In the genomic region with DNA sequence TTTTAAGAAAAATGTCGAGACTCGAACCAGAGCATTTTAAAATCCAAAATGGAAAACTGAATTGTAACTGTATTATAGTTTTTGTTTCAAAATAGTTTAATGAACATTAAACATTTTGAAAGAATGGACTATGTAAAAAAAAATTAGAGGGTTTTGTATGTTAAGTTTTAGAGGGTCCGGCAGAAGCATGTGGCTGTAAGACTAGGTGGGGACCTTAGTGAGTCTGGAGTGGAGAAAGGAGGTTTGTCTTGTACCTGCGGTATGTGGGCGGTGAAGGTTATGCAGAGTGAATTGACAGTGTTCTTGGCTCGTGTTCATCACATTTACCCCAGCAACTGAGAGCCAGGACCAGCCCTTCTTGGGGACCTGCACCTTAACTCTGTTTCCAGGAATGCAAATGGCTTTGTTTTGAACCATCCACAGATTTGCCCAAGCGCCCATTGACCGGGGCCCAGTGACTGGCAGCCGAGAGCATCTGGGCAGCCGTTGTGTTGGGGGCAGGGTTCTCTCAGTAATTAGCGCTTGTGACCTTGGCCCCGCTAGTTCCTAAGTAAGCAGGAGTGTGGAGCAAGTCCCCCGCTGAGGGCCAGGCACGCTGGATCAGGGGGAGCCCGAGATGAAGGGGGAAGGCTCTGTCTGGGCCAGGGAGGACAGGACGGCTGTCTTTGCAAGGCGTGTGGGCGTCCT, we compare ENCODE assay signal across 2 cellular contexts.
TF ChIP-seq lines count a peak whose summit lies in the region.

No MANE protein-coding gene starts in this region.

TF ChIP-seq in SK-N-SH, 30 proteins besides CTCF, POLR2A, EP300 and RAD21:
- TF ChIP-seq TCF12 (IDR thresholded peaks at IDR 0.05) (no peak), YY1 (IDR thresholded peaks at IDR 0.05; ENCODE audit: low read depth) (no peak), GATA2 (CRISPR knock-in tag; IDR thresholded peaks at IDR 0.05) (no peak)

TF ChIP-seq in H1, 55 proteins besides CTCF, POLR2A, EP300 and RAD21:
- TF ChIP-seq MAX (IDR thresholded peaks at IDR 0.05) (peak; percentile 44; the same call in 1 of the 2 replicates), SP2 (IDR thresholded peaks at IDR 0.05; ENCODE audit: low read length) (no peak), CHD2 (IDR thresholded peaks at IDR 0.05; ENCODE audit: low read length) (0 out of 2 replicates have a peak, but pooled peaks have one; percentile 12), YY1 (IDR thresholded peaks at IDR 0.05; ENCODE audit: low read depth, low read length) (peak; percentile 71; the same call in 1 of the 2 replicates), BACH1 (IDR thresholded peaks at IDR 0.05; ENCODE audit: low read length) (no peak), POLR2AphosphoS5 (IDR thresholded peaks at IDR 0.05; ENCODE audit: low read depth, low read length) (peak; percentile 67), SP1 (IDR thresholded peaks at IDR 0.05; ENCODE audit: low read depth, low read length) (0 out of 2 replicates have a peak, but pooled peaks have one; percentile 32), NANOG (IDR thresholded peaks at IDR 0.05; ENCODE audit: insufficient read depth, low read depth, low read length, poor library complexity, severe bottlenecking) (peak; percentile 61), HDAC2 (IDR thresholded peaks at IDR 0.05; ENCODE audit: borderline replicate concordance in 1 of 2, low read depth in 2 of 2, low read length in 2 of 2) (no peak), CTBP2 (IDR thresholded peaks at IDR 0.05; ENCODE audit: borderline replicate concordance, insufficient read depth, insufficient read length, low read length) (peak; percentile 82), SIRT6 (IDR thresholded peaks at IDR 0.05; ENCODE audit: low read length) (no peak), SAP30 (IDR thresholded peaks at IDR 0.05; ENCODE audit: insufficient read depth, insufficient replicate concordance, low read length) (no peak), RXRA (IDR thresholded peaks at IDR 0.05; ENCODE audit: insufficient read depth, low read depth, low read length) (0 out of 2 replicates have a peak, but pooled peaks have one; percentile 12), HDAC6 (IDR thresholded peaks at IDR 0.05; ENCODE audit: low read depth, low read length) (no peak), EGR1 (IDR thresholded peaks at IDR 0.05; ENCODE audit: borderline replicate concordance, low read depth, low read length) (peak; percentile 40; the same call in 1 of the 2 replicates), PHF8 (conservative IDR thresholded peaks at IDR 0.05; ENCODE audit: low read depth, low read length) (0 out of 2 replicates have a peak, but pooled peaks have one; percentile 1), BRCA1 (IDR thresholded peaks at IDR 0.05; ENCODE audit: low read depth, low read length) (no peak), TAF1 (IDR thresholded peaks at IDR 0.05; ENCODE audit: low read depth, low read length) (peak; percentile 58), CHD1 (IDR thresholded peaks at IDR 0.05; ENCODE audit: low read depth, low read length) (peak; percentile 70; the same call in 1 of the 2 replicates), TCF12 (IDR thresholded peaks at IDR 0.05; ENCODE audit: low read depth, low read length) (0 out of 2 replicates have a peak, but pooled peaks have one; percentile 53)
- TF ChIP-seq, protein P1, sequence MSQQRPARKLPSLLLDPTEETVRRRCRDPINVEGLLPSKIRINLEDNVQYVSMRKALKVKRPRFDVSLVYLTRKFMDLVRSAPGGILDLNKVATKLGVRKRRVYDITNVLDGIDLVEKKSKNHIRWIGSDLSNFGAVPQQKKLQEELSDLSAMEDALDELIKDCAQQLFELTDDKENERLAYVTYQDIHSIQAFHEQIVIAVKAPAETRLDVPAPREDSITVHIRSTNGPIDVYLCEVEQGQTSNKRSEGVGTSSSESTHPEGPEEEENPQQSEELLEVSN (IDR thresholded peaks at IDR 0.05): 0 out of 2 replicates have a peak, but pooled peaks have one; percentile 24
TF ChIP-seq in H1: peak in this region for 14.
